In the genomic region with DNA sequence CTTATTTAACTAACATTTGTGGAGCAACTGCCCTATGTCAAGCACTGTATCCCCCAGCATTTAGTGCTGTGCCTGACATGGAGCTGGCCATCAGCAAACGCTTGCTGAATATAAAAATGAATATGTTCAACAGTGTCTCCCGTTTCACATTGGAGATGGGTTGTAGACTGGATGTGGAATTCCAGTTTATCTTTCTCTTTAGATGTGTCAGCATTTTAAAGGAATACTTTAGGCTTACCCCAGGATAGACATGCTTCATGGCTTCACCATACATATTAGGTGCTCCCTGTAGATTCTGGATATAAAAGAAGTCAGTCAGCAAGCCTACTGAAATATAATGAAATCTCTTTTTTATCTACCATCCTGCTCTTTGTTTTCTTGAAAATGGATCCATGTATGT, we compare ENCODE assay signal across 30 cellular contexts. TPM values are rescaled to one million over a fixed set of nuclear protein-coding genes. Genes with fewer than 3 reads are reported as not detected.
"Had no signal": no experiment of that assay in that cellular context is flagged by ENCODE, and none has a peak within 500 bp of the region (broad histone marks: within the 10 kb centered on the region; RNA-seq: fewer than 3 reads in every experiment).

No MANE protein-coding gene starts in this region.

- H3K4me3 ChIP-seq: coronary artery, dorsolateral prefrontal cortex had no signal

- H3K4me3 Mint-ChIP-seq: activated CD8-positive, alpha-beta T cell treated with anti-CD3 and anti-CD28 coated beads for 36 hours; activated naive CD8-positive, alpha-beta T cell; activated T-cell treated with anti-CD3 and anti-CD28 coated beads, Interleukin-2, amount 50 U/mL, for 4 hours; activated T-helper 17 cell treated with anti-CD3 and anti-CD28 coated beads, Interleukin-2, amount 50 U/mL, for 72 hours; central memory CD8-positive, alpha-beta T cell; dendritic cell treated with granulocyte-macrophage colony-stimulating factor and Interleukin-4, amounts not matched to agents 40 ng/mL and 50 ng/mL, for 4 days; endodermal cell; T-helper 17 cell; T-helper 2 cell treated with Interferon-gamma antibody and Interleukin-4, amounts not matched to agents 5 μg/mL and 100 μg/mL, for 36 hours had no signal

- H3K4me1 Mint-ChIP-seq: activated T-helper 17 cell treated with anti-CD3 and anti-CD28 coated beads, Interleukin-2, amount 50 U/mL, for 72 hours; central memory CD8-positive, alpha-beta T cell; endodermal cell; T-helper 17 cell had no signal

- DNase-seq: activated CD4-positive, alpha-beta T cell treated with anti-CD3 and anti-CD28 coated beads for 4 hours; activated CD4-positive, alpha-beta T cell treated with anti-CD3 and anti-CD28 coated beads, Interleukin-2, amount 50 U/mL, for 1 hour; activated CD4-positive, alpha-beta T cell treated with anti-CD3 and anti-CD28 coated beads, Interleukin-2, amount 50 U/mL, for 48 hours; activated CD4-positive, CD25-positive, alpha-beta regulatory T cell; activated CD4-positive, CD25-positive, alpha-beta regulatory T cell treated with anti-CD3 and anti-CD28 coated beads, Interleukin-2, amount 50 U/mL, for 72 hours; activated CD8-positive, alpha-beta memory T cell treated with anti-CD3 and anti-CD28 coated beads for 24 hours; activated CD8-positive, alpha-beta T cell treated with anti-CD3 and anti-CD28 coated beads for 36 hours; activated effector memory CD4-positive, alpha-beta T cell treated with Interleukin-2 at 50 U/mL for 16 hours; activated gamma-delta T cell treated with Interleukin-2 at 50 U/mL for 16 hours; activated naive CD4-positive, alpha-beta T cell treated with anti-CD3 and anti-CD28 coated beads, Interleukin-2, amount 50 U/mL, for 16 hours; activated naive CD4-positive, alpha-beta T cell treated with Interleukin-2 at 50 U/mL for 16 hours; activated T-cell treated with anti-CD3 and anti-CD28 coated beads, Interleukin-2, amount 50 U/mL, for 4 hours; amniotic stem cell; anterior cingulate cortex; brain microvascular endothelial cell; dorsolateral prefrontal cortex; effector memory CD4-positive, alpha-beta T cell; endodermal cell; head of caudate nucleus; T-helper 1 cell; T-helper 17 cell; T1000 had no signal

- H3K9me3 Mint-ChIP-seq: activated CD8-positive, alpha-beta T cell treated with anti-CD3 and anti-CD28 coated beads for 36 hours; activated T-cell treated with anti-CD3 and anti-CD28 coated beads, Interleukin-2, amount 50 U/mL, for 4 hours; activated T-helper 17 cell treated with anti-CD3 and anti-CD28 coated beads, Interleukin-2, amount 50 U/mL, for 72 hours; central memory CD8-positive, alpha-beta T cell; dendritic cell treated with granulocyte-macrophage colony-stimulating factor and Interleukin-4, amounts not matched to agents 40 ng/mL and 50 ng/mL, for 4 days; endodermal cell; T-helper 2 cell treated with Interferon-gamma antibody and Interleukin-4, amounts not matched to agents 5 μg/mL and 100 μg/mL, for 36 hours had no signal

- H3K27me3 Mint-ChIP-seq: activated CD8-positive, alpha-beta T cell treated with anti-CD3 and anti-CD28 coated beads for 36 hours; activated naive CD8-positive, alpha-beta T cell; activated T-helper 17 cell treated with anti-CD3 and anti-CD28 coated beads, Interleukin-2, amount 50 U/mL, for 72 hours; central memory CD8-positive, alpha-beta T cell; dendritic cell treated with granulocyte-macrophage colony-stimulating factor and Interleukin-4, amounts not matched to agents 40 ng/mL and 50 ng/mL, for 4 days; T-helper 17 cell had no signal

- H3K36me3 ChIP-seq: brain microvascular endothelial cell had no signal

- H3K27me3 ChIP-seq: brain microvascular endothelial cell, dorsolateral prefrontal cortex had no signal

- H3K27ac Mint-ChIP-seq: activated CD8-positive, alpha-beta T cell treated with anti-CD3 and anti-CD28 coated beads for 36 hours; activated naive CD8-positive, alpha-beta T cell; activated T-helper 17 cell treated with anti-CD3 and anti-CD28 coated beads, Interleukin-2, amount 50 U/mL, for 72 hours; dendritic cell treated with granulocyte-macrophage colony-stimulating factor and Interleukin-4, amounts not matched to agents 40 ng/mL and 50 ng/mL, for 4 days; endodermal cell; T-helper 17 cell; T-helper 2 cell treated with Interferon-gamma antibody and Interleukin-4, amounts not matched to agents 5 μg/mL and 100 μg/mL, for 36 hours had no signal

- H3K27ac ChIP-seq: brain microvascular endothelial cell, coronary artery, dorsolateral prefrontal cortex had no signal

- ATAC-seq: activated CD8-positive, alpha-beta T cell treated with anti-CD3 and anti-CD28 coated beads for 36 hours; activated T-cell treated with anti-CD3 and anti-CD28 coated beads, Interleukin-2, amount 50 U/mL, for 4 hours; activated T-helper 17 cell treated with anti-CD3 and anti-CD28 coated beads, Interleukin-2, amount 50 U/mL, for 72 hours; esophagus mucosa; T-helper 17 cell had no signal

RNA-seq across cellular contexts. Expression of a gene that starts 21.3 kb away (rescaled TPM):
- total RNA-seq: epithelial cell of proximal tubule had no signal
